Comparison of ENCODE assay signal across 18 cellular contexts in the genomic region with DNA sequence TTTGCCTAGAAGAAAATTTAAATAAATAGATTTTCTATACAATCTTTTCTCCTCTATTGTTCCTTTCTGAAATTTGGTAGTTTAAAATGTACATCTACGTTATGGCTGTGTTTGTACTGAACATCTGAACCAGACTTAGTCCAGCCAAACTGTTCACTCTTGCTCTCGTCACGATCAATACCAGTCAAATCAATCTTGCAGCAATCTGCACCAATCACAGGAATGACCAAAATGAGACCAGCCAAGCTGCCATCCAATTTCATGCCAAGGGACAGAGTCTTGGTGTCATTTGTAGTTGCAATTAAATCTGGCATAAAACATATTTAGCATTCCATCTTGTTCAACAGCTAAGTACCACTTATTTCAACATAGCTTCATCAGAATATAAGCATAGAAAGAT.
"Had no signal": no experiment of that assay in that cellular context is flagged by ENCODE, and none has a peak within 500 bp of the region (broad histone marks: within the 10 kb centered on the region; RNA-seq: fewer than 3 reads in every experiment).

No MANE protein-coding gene starts in this region.

- ATAC-seq: Panc1, PC-3 had no signal

- DNase-seq: KBM-7, MG63, NCI-H1092, NCI-H1105 treated with DMSO at 0.1 percent for 48 hours, NCI-H1417 treated with DMSO at 0.1 percent for 48 hours, NCI-H146, NCI-H1694 treated with DMSO at 0.1 percent for 48 hours, NCI-H1930, NCI-H2081, NCI-H2107, NCI-H2227 treated with DMSO at 0.1 percent for 48 hours, NCI-H524, NCI-H748 treated with DMSO at 0.1 percent for 48 hours, PC-3, SHP77, SK-N-SH, SW 1271 had no signal
